ENCODE assay signal across 13 cellular contexts in the genomic region with DNA sequence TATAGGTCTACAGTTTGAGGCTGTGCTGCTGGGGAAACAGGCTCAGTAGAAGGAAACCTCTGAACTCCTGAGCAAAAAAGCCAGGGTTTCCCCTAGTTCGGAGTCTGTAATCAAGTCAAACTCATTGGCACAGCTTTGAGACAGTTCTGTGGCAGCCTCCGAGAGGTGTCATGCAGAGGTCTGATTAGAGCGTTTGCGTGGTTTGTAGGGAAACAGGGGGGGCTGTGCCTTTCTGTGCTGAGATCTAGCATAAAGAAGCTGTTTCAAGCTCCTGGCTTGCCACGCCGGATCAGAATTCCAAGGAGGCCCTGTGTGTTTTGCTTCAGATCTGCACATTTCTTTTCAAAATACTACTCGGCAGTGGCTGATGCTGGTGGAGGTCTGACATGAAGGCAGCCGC. TPM values are rescaled to one million over a fixed set of nuclear protein-coding genes. Genes with fewer than 3 reads are reported as not detected.
DNase-seq lines count a peak whose midpoint lies in the region; FAIRE-seq and TF ChIP-seq lines count a peak whose summit lies in the region.
"Had no signal": no experiment of that assay in that cellular context is flagged by ENCODE, and none has a peak within 500 bp of the region (broad histone marks: within the 10 kb centered on the region; RNA-seq: fewer than 3 reads in every experiment).

No MANE protein-coding gene starts in this region.

- H4K12ac ChIP-seq in trophoblast cell (ENCODE audit: low read depth, low read length) = no peak overlapping the region

- H2BK5ac ChIP-seq in H1 (ENCODE audit: low read depth, low read length) (no peak overlapping the region), trophoblast cell (ENCODE audit: low read depth, low read length, poor library complexity) (no peak overlapping the region)

- H3K56ac ChIP-seq in H1 (replicated peaks; ENCODE audit: insufficient read length, low read depth, low read length) = no peak overlapping the region

- H3K4me2 ChIP-seq in OCI-LY1 (ENCODE audit: low read length) = peak overlapping the region; percentile 91; the same call in 1 of the 2 replicates
- H3K4me2 ChIP-seq in H1 (ENCODE audit: insufficient read depth in 1 of 2, low read depth in 2 of 2, low read length in 2 of 2) = peak overlapping the region; percentile 83 to 91
- H3K4me2 ChIP-seq in trophoblast cell (ENCODE audit: low read length) = no peak overlapping the region

- peaks cover 10% of the 10 kb centered on the region; the same call in 1 of the 2 replicates for H3K23me2 ChIP-seq in H1 (ENCODE audit: low read depth, low read length)

- no peaks in the 10 kb centered on the region for H3K9me3 Mint-ChIP-seq in activated T-cell treated with anti-CD3 and anti-CD28 coated beads, Interleukin-2, amount 50 U/mL, for 24 hours

- no peaks in the 10 kb centered on the region for H3F3A ChIP-seq in OCI-LY1 (ENCODE audit: insufficient read depth, low read length)

- no peak overlapping the region for H3K4ac ChIP-seq in H1 (replicated peaks; ENCODE audit: insufficient read length, low read depth, low read length)
- H3K4ac ChIP-seq in trophoblast cell (ENCODE audit: low read depth, low read length) = no peak overlapping the region

- H3K23ac ChIP-seq in H1 (ENCODE audit: insufficient read length) (no peak overlapping the region), trophoblast cell (ENCODE audit: low read length) (peak overlapping the region; percentile 33)

- no peak overlapping the region for H3K18ac ChIP-seq in H1 (ENCODE audit: extremely low read depth, low read length)
- H3K18ac ChIP-seq in trophoblast cell (ENCODE audit: low read length) = no peak overlapping the region

- no peaks in the 10 kb centered on the region for H3K36me3 Mint-ChIP-seq in activated T-cell treated with anti-CD3 and anti-CD28 coated beads, Interleukin-2, amount 50 U/mL, for 24 hours (ENCODE audit: low read depth)

- 86% methylated on average over 8 of the region's 8 CpGs; no CpG with 5 or more reads in 1 of the 2 experiments for WGBS in H1 (ENCODE audit: extremely low coverage in 1 of 2, insufficient coverage in 1 of 2, insufficient read length in 1 of 2, insufficient replicate concordance in 2 of 2, low coverage in 1 of 2, low lambda C conversion rate in 2 of 2, missing lambda C conversion rate in 1 of 2), 2 experiments
- WGBS in trophoblast cell (ENCODE audit: extremely low coverage, insufficient coverage, insufficient read length) = no CpG with 5 or more reads among the region's 8 CpGs
- WGBS in small intestine, 3 donors = 84 to 86% (median 84%) methylated on average over 8 of the region's 8 CpGs

- peak overlapping the region; percentile 29 for H3K4me3 Mint-ChIP-seq in activated T-cell treated with anti-CD3 and anti-CD28 coated beads, Interleukin-2, amount 50 U/mL, for 24 hours

- H3K9me3 ChIP-seq in OCI-LY1 (ENCODE audit: low read length) = no peaks in the 10 kb centered on the region
- no peaks in the 10 kb centered on the region for H3K9me3 ChIP-seq in H1 (ENCODE audit: insufficient read depth in 2 of 2, low read depth in 1 of 2, low read length in 1 of 2)
- no peaks in the 10 kb centered on the region for H3K9me3 ChIP-seq in trophoblast cell (ENCODE audit: insufficient read depth, low read depth, low read length)
- no peaks in the 10 kb centered on the region for H3K9me3 ChIP-seq in small intestine (ENCODE audit: control insufficient read depth, low read depth)
- H3K9me3 ChIP-seq: colonic mucosa, right lobe of liver had no signal

- no peak for FAIRE-seq in H1 (lab: Jason Lieb, UNC)
- no peak for FAIRE-seq in small intestine (lab: Jason Lieb, UNC)

- H2BK15ac ChIP-seq in H1 (ENCODE audit: low read length) = no peak overlapping the region

- no peaks in the 10 kb centered on the region for H3K79me2 ChIP-seq in OCI-LY1 (ENCODE audit: insufficient read depth, low read length)
- H3K79me2 ChIP-seq in H1 (ENCODE audit: control insufficient read depth in 1 of 2, insufficient read depth in 2 of 2, low read length in 2 of 2) = no peaks in the 10 kb centered on the region
- H3K79me2 ChIP-seq in trophoblast cell (ENCODE audit: control insufficient read depth, insufficient read depth, low read length, poor library complexity) = no peaks in the 10 kb centered on the region

- no peaks in the 10 kb centered on the region for H3K9me2 ChIP-seq in OCI-LY1 (ENCODE audit: low read depth, low read length)

- H3K36me3 ChIP-seq in OCI-LY1 (ENCODE audit: insufficient read depth, low read length) = no peaks in the 10 kb centered on the region
- H3K36me3 ChIP-seq in H1 (ENCODE audit: control insufficient read depth in 2 of 4, insufficient read depth in 4 of 4, low read length in 3 of 4) = no peaks in the 10 kb centered on the region
- H3K36me3 ChIP-seq in trophoblast cell (ENCODE audit: control insufficient read depth in 1 of 2, insufficient read depth in 2 of 2, low read length in 2 of 2) = no peaks in the 10 kb centered on the region
- no peaks in the 10 kb centered on the region for H3K36me3 ChIP-seq in small intestine (ENCODE audit: control insufficient read depth in 2 of 2, insufficient read depth in 2 of 2, low read length in 2 of 2)
- H3K36me3 ChIP-seq: colonic mucosa, right lobe of liver had no signal

- no peak overlapping the region for H3K14ac ChIP-seq in H1 (ENCODE audit: insufficient read length)
- no peak overlapping the region for H3K14ac ChIP-seq in trophoblast cell (ENCODE audit: low read length)

- TF ChIP-seq POLR2A in H1 (IDR thresholded peaks at IDR 0.05; ENCODE audit: control extremely low read depth in 1 of 2, low read depth in 2 of 2, low read length in 2 of 2) = no peak

- H2AK5ac ChIP-seq in H1 (ENCODE audit: low read depth, low read length) (no peak overlapping the region), trophoblast cell (ENCODE audit: low read length) (no peak overlapping the region)

- TF ChIP-seq CTCF in OCI-LY1 (IDR thresholded peaks at IDR 0.05; ENCODE audit: low read length) (no peak), H1 (IDR thresholded peaks at IDR 0.05; ENCODE audit: control extremely low read depth in 1 of 3, insufficient read depth in 1 of 3, low read depth in 1 of 3, low read length in 3 of 3) (no peak), GM20000 (IDR thresholded peaks at IDR 0.05; ENCODE audit: extremely low read depth, missing control alignments) (no peak)

- H3K4me1 Mint-ChIP-seq in activated T-cell treated with anti-CD3 and anti-CD28 coated beads, Interleukin-2, amount 50 U/mL, for 24 hours (ENCODE audit: low read depth) = peaks cover 12% of the 10 kb centered on the region

- H3K9ac ChIP-seq in OCI-LY1 (ENCODE audit: low read length) (no peak overlapping the region), H1 (replicated peaks in 1 of 4; ENCODE audit: extremely low read depth in 1 of 4, low read depth in 3 of 4, low read length in 3 of 4) (no peak overlapping the region), trophoblast cell (ENCODE audit: low read length) (no peak overlapping the region)

- H4K8ac ChIP-seq in H1 (ENCODE audit: extremely low read depth, insufficient read depth, low read length) (no peak overlapping the region), trophoblast cell (ENCODE audit: low read depth, low read length) (no peak overlapping the region)

- peaks cover 62% of the 10 kb centered on the region for H3K27me3 Mint-ChIP-seq in activated T-cell treated with anti-CD3 and anti-CD28 coated beads, Interleukin-2, amount 50 U/mL, for 24 hours

- no peaks in the 10 kb centered on the region for H3K79me1 ChIP-seq in H1 (ENCODE audit: low read depth, low read length)
- no peaks in the 10 kb centered on the region for H3K79me1 ChIP-seq in trophoblast cell (ENCODE audit: low read length)

- 0 out of 2 replicates have a peak overlapping the region, but pooled peaks have one; percentile 3 for H2BK12ac ChIP-seq in H1 (ENCODE audit: low read depth, low read length)
- no peak overlapping the region for H2BK12ac ChIP-seq in trophoblast cell (ENCODE audit: low read length)

- POLR2A ChIA-PET in H1 (lab: Charles Lee; ENCODE audit: partially characterized antibody) = interaction anchor here (0.7 to 1.5 kb wide), 2 partner anchors 55 to 61 kb away, joined by 3 to 5 read pairs; partner anchors contain the start of gene POP5

- no peak overlapping the region for H3K27ac Mint-ChIP-seq in activated T-cell treated with anti-CD3 and anti-CD28 coated beads, Interleukin-2, amount 50 U/mL, for 24 hours

- H3K27me3 ChIP-seq in OCI-LY1 (ENCODE audit: insufficient read depth, low read length) (peaks cover 13% of the 10 kb centered on the region), H1 (replicated peaks in 1 of 4; ENCODE audit: control insufficient read depth in 3 of 4, extremely low read depth in 1 of 4, insufficient read depth in 3 of 4, low read length in 3 of 4) (peaks cover 0 to 16% (median 12%) of the 10 kb centered on the region in 4 experiments; a peak in 4 of 7 replicates), trophoblast cell (ENCODE audit: insufficient read depth, low read length) (peaks cover 32% of the 10 kb centered on the region), small intestine (ENCODE audit: control insufficient read depth in 2 of 2, insufficient read depth in 2 of 2, low read length in 2 of 2) (peaks cover 0 to 12% of the 10 kb centered on the region in 2 donors)

- no peak overlapping the region for H3K27ac ChIP-seq in OCI-LY1 (ENCODE audit: low read depth, low read length, poor library complexity, severe bottlenecking)
- H3K27ac ChIP-seq in H1 (ENCODE audit: low read depth, low read length) = no peak overlapping the region
- no peak overlapping the region for H3K27ac ChIP-seq in trophoblast cell (ENCODE audit: low read depth, low read length)
- no peak overlapping the region for H3K27ac ChIP-seq in small intestine (ENCODE audit: low read depth in 1 of 2, low read length in 1 of 2)
- H3K27ac ChIP-seq: colonic mucosa, HL-60, right lobe of liver had no signal

- peaks cover 14% of the 10 kb centered on the region for H3K4me1 ChIP-seq in OCI-LY1 (ENCODE audit: insufficient read depth, low read length, severe bottlenecking)
- peaks cover 0 to 11% (median 8%) of the 10 kb centered on the region in 4 experiments; a peak in 5 of 7 replicates for H3K4me1 ChIP-seq in H1 (replicated peaks in 1 of 4; ENCODE audit: control insufficient read depth in 3 of 4, insufficient read depth in 4 of 4, low read length in 3 of 4)
- peaks cover 2 to 13% of the 10 kb centered on the region in 2 experiments for H3K4me1 ChIP-seq in trophoblast cell (ENCODE audit: control insufficient read depth in 1 of 2, insufficient read depth in 2 of 2, low read length in 2 of 2)
- H3K4me1 ChIP-seq in small intestine (ENCODE audit: control insufficient read depth in 2 of 2, insufficient read depth in 1 of 2, low read depth in 1 of 2, low read length in 1 of 2) = peaks cover 0 to 6% of the 10 kb centered on the region in 2 donors

- no peak overlapping the region for H4K5ac ChIP-seq in H1 (ENCODE audit: insufficient read length, low read depth, low read length)

- H2BK20ac ChIP-seq in H1 (ENCODE audit: low read length) = no peak overlapping the region

- DNase-seq in activated T-cell treated with anti-CD3 and anti-CD28 coated beads, Interleukin-2, amount 50 U/mL, for 24 hours = no peak
- DNase-seq in activated T-cell treated with anti-CD3 and anti-CD28 coated beads, Interleukin-2, amount 50 U/mL, for 48 hours = no peak
- DNase-seq in H1 (ENCODE audit: low read depth in 1 of 2, low spot score in 2 of 2) (no peak), trophoblast cell (no peak), Ammon's horn (ENCODE audit: low spot score) (no peak), GM20000 (ENCODE audit: low spot score) (no peak), small intestine (no peak)
- DNase-seq: kidney glomerular epithelial cell, NCI-H187 had no signal

- H4K20me1 ChIP-seq in OCI-LY1 (ENCODE audit: insufficient read depth, low read length) = no peaks in the 10 kb centered on the region
- H4K20me1 ChIP-seq in H1 (replicated peaks in 1 of 2; ENCODE audit: control insufficient read depth in 1 of 2, insufficient read depth in 2 of 2, low read length in 2 of 2) = peaks cover 0 to 5% of the 10 kb centered on the region in 2 experiments

- no peak overlapping the region for H3K4me3 ChIP-seq in OCI-LY1 (ENCODE audit: low read depth, low read length, poor library complexity, severe bottlenecking)
- H3K4me3 ChIP-seq in H1 (ENCODE audit: extremely low read depth in 1 of 4, insufficient read depth in 2 of 4, low read depth in 3 of 4, low read length in 4 of 4) = peak overlapping the region in 3 of 4 experiments; percentile 54 to 78 (median 60); a peak in 5 of 8 replicates
- no peak overlapping the region for H3K4me3 ChIP-seq in trophoblast cell (ENCODE audit: low read depth, low read length)
- no peak overlapping the region for H3K4me3 ChIP-seq in small intestine (ENCODE audit: low read depth in 1 of 2, low read length in 2 of 2)

- no peak for TF ChIP-seq RAD21 in H1 (IDR thresholded peaks at IDR 0.05 in 1 of 2, conservative IDR thresholded peaks at IDR 0.05 in 1 of 2; ENCODE audit: low read depth in 2 of 2, low read length in 2 of 2)

- H4K91ac ChIP-seq in H1 (replicated peaks; ENCODE audit: insufficient read length, low read length) = no peak overlapping the region
- no peak overlapping the region for H4K91ac ChIP-seq in trophoblast cell (ENCODE audit: low read depth, low read length)

- CTCF ChIA-PET in H1 (lab: Charles Lee; ENCODE audit: partially characterized antibody) = interaction anchor here (0.8 to 3.2 kb wide), 12 partner anchors 7 to 108 kb away, joined by 3 to 17 read pairs (median 3); no protein-coding TSS in a partner anchor

- no peak for TF ChIP-seq EP300 in H1 (IDR thresholded peaks at IDR 0.05; ENCODE audit: borderline replicate concordance in 1 of 2, low read depth in 2 of 2, low read length in 2 of 2)

- H2AFZ ChIP-seq in OCI-LY1 (ENCODE audit: low read length) (no peak overlapping the region), H1 (ENCODE audit: low read length) (no peak overlapping the region), trophoblast cell (ENCODE audit: insufficient read depth, low read length, poor library complexity) (no peak overlapping the region)

- H2BK120ac ChIP-seq in H1 (replicated peaks; ENCODE audit: low read depth, low read length) (no peak overlapping the region), trophoblast cell (ENCODE audit: insufficient read depth, low read length, poor library complexity) (no peak overlapping the region)

RNA-seq across cellular contexts. Expression of gene CABP1, which starts 1.7 kb away (rescaled TPM):
- 7.4 and 8.5 TPM in 2 replicates for total RNA-seq in H1 (2021; fragmentation: NEBNext Ultra II Directional; extraction: Animal tissue kit (Norgen Biotek cat#: 25700))
- polyA plus RNA-seq in H1 (2011; rRNA removed) (3.9 and 4.5 TPM in 2 replicates), small intestine (1 to 10 TPM in 1 of 3 donors, under 1 TPM in 1, not detected in 1; 0.67 to 1.5 TPM)
- 5.9 TPM for polyA plus RNA-seq in H1 (2011; cell fraction: cytosol; rRNA removed)
- 6.8 TPM for polyA plus RNA-seq in H1 (2011; cell fraction: nucleus; rRNA removed)
- polyA plus RNA-seq in H1 (2012, experiment 1 of 2) = 6.0 to 8.6 TPM (median 7.8 TPM) in 4 replicates
- 4.0 TPM for polyA plus RNA-seq in H1 (2012, experiment 2 of 2)
- 2.8 TPM for polyA plus RNA-seq in H1 (2013, experiment 1 of 2)
- polyA plus RNA-seq in H1 (2013, experiment 2 of 2) = 2.7 TPM
- polyA minus RNA-seq in H1 (2011; rRNA and poly(A)+ RNA removed) = 4.9 and 5.4 TPM in 2 replicates
- polyA minus RNA-seq in H1 (2011; cell fraction: cytosol; rRNA and poly(A)+ RNA removed) = 1.6 TPM
- polyA minus RNA-seq in H1 (2011; cell fraction: nucleus; rRNA and poly(A)+ RNA removed) = 5.4 TPM
- polyA plus RNA-seq in trophoblast cell (2013) = 0.01 and 0.03 TPM in 2 replicates

RNA-seq across cellular contexts. Expression of gene MLEC, which starts 44.9 kb away (rescaled TPM):
- total RNA-seq in H1 (2021; fragmentation: NEBNext Ultra II Directional; extraction: Animal tissue kit (Norgen Biotek cat#: 25700)) = 260 and 266 TPM in 2 replicates
- 34.4 and 37.1 TPM in 2 replicates for polyA plus RNA-seq in H1 (2011; rRNA removed)
- 50.8 TPM for polyA plus RNA-seq in H1 (2011; cell fraction: cytosol; rRNA removed)
- polyA plus RNA-seq in H1 (2011; cell fraction: nucleus; rRNA removed) = 26.0 TPM
- polyA plus RNA-seq in H1 (2012, experiment 1 of 2) = 98.6 to 133 TPM (median 116 TPM) in 4 replicates
- polyA plus RNA-seq in H1 (2012, experiment 2 of 2) = 61.6 TPM
- 141 TPM for polyA plus RNA-seq in H1 (2013, experiment 1 of 2)
- polyA plus RNA-seq in H1 (2013, experiment 2 of 2) = 191 TPM
- polyA minus RNA-seq in H1 (2011; rRNA and poly(A)+ RNA removed) = 89.4 and 147 TPM in 2 replicates
- polyA minus RNA-seq in H1 (2011; cell fraction: cytosol; rRNA and poly(A)+ RNA removed) = 75.7 TPM
- 32.8 TPM for polyA minus RNA-seq in H1 (2011; cell fraction: nucleus; rRNA and poly(A)+ RNA removed)
- polyA plus RNA-seq in trophoblast cell (2013) = 83.1 and 85.1 TPM in 2 replicates
- 100 to 1,000 TPM in 1 of 3 donors, 10 to 100 TPM in 1, 1 to 10 TPM in 1; 9.7 to 228 (median 14.3) TPM for polyA plus RNA-seq in small intestine

Comparison
In these comparisons a context has a peak if more than half of its experiments do, and no peak if none do; other contexts are left out.
1. H3K4me3 ChIP-seq: peak in H1 (3 of 4); none in OCI-LY1 (single experiment), trophoblast cell (single experiment) and small intestine (0 of 2).